Comparison of ENCODE assay signal across 9 cellular contexts in genomic region chr1:8348777-8349472, GRCh38. TPM values are rescaled to one million over a fixed set of nuclear protein-coding genes. Genes with fewer than 3 reads are reported as not detected.
DNase-seq lines count a peak whose midpoint lies in the region; ATAC-seq and TF ChIP-seq lines count a peak whose summit lies in the region.
"Had no signal": no experiment of that assay in that cellular context is flagged by ENCODE, and none has a peak within 500 bp of the region (broad histone marks: within the 10 kb centered on the region; RNA-seq: fewer than 3 reads in every experiment).

No MANE protein-coding gene starts in this region.

- H3K36me3 ChIP-seq in H7 (replicated peaks; ENCODE audit: control insufficient read depth, insufficient read depth, low read length), result peaks cover 2% of the 10 kb centered on the region; the same call in 1 of the 2 replicates

- ATAC-seq in stimulated activated naive CD8-positive, alpha-beta T cell treated with anti-CD3 and anti-CD28 coated beads, Interleukin-15, amount 100 ng/mL, for 72 hours, result peak; percentile 75
- ATAC-seq in HG03442 (IDR thresholded peaks at IDR 0.05; ENCODE audit: unreplicated experiment), result no peak

- H3K27ac Mint-ChIP-seq in nephron progenitor cell, result no peak overlapping the region
- H3K27ac Mint-ChIP-seq in stimulated activated naive CD8-positive, alpha-beta T cell treated with anti-CD3 and anti-CD28 coated beads, Interleukin-15, amount 100 ng/mL, for 72 hours, result peak overlapping the region in 1 of 2 donors; percentile 79

- H3K4me3 ChIP-seq in H7 (ENCODE audit: insufficient read depth, low read depth, low read length) (no peak overlapping the region), epithelial cell of esophagus (ENCODE audit: low read length) (no peak overlapping the region)
- H3K4me3 ChIP-seq: HAP-1 had no signal

- H3K9me3 Mint-ChIP-seq in nephron progenitor cell, result peaks cover 4% of the 10 kb centered on the region
- no peaks in the 10 kb centered on the region for H3K9me3 Mint-ChIP-seq in stimulated activated naive CD8-positive, alpha-beta T cell treated with anti-CD3 and anti-CD28 coated beads, Interleukin-15, amount 100 ng/mL, for 72 hours

- H3K4me1 Mint-ChIP-seq in nephron progenitor cell, result peaks cover 77% of the 10 kb centered on the region
- H3K4me1 Mint-ChIP-seq in stimulated activated naive CD8-positive, alpha-beta T cell treated with anti-CD3 and anti-CD28 coated beads, Interleukin-15, amount 100 ng/mL, for 72 hours, result peaks cover 6% of the 10 kb centered on the region

- peaks cover 9% of the 10 kb centered on the region for H3K27me3 Mint-ChIP-seq in nephron progenitor cell (ENCODE audit: low read depth, poor library complexity)
- peaks cover 11% of the 10 kb centered on the region for H3K27me3 Mint-ChIP-seq in stimulated activated naive CD8-positive, alpha-beta T cell treated with anti-CD3 and anti-CD28 coated beads, Interleukin-15, amount 100 ng/mL, for 72 hours

- H3K36me3 Mint-ChIP-seq in nephron progenitor cell (ENCODE audit: low read depth), result peaks cover 14% of the 10 kb centered on the region

- no peaks in the 10 kb centered on the region for H3K27me3 ChIP-seq in H7 (ENCODE audit: control insufficient read depth, insufficient read depth, low read length)

- H3K4me3 Mint-ChIP-seq in nephron progenitor cell, result no peak overlapping the region
- peak overlapping the region in 1 of 2 donors; percentile 2 for H3K4me3 Mint-ChIP-seq in stimulated activated naive CD8-positive, alpha-beta T cell treated with anti-CD3 and anti-CD28 coated beads, Interleukin-15, amount 100 ng/mL, for 72 hours

- peak; percentile 66 for DNase-seq in Ammon's horn (ENCODE audit: low spot score)
- peak; percentile 97 for DNase-seq in H7
- DNase-seq in NCI-H82 (lab: John Stamatoyannopoulos, UW), result peak; percentile 80
- peak; percentile 15 to 43 (median 43) for DNase-seq in activated CD8-positive, alpha-beta memory T cell treated with anti-CD3 and anti-CD28 coated beads for 48 hours (ENCODE audit: low read depth in 2 of 3, low spot score in 2 of 3)
- peak; percentile 58 for DNase-seq in epithelial cell of esophagus (ENCODE audit: low read depth)
- peak; percentile 81 for DNase-seq in nephron progenitor cell
- DNase-seq in stimulated activated naive CD8-positive, alpha-beta T cell treated with anti-CD3 and anti-CD28 coated beads, Interleukin-15, amount 100 ng/mL, for 72 hours, result peak; percentile 66 to 71

- TF ChIP-seq CTCF in epithelial cell of esophagus (IDR thresholded peaks at IDR 0.05; ENCODE audit: insufficient read depth, low read depth, low read length, missing control alignments) (peak; percentile 79), nephron progenitor cell (IDR thresholded peaks at IDR 0.05) (peak; percentile 82)

RNA-seq across cellular contexts. Expression of gene SLC45A1, which starts 31.0 kb away (rescaled TPM):
- 0.90 and 1.0 TPM in 2 replicates for total RNA-seq in H7 (2014; rRNA removed; shearing (Covaris generic))

Comparison
In these comparisons a context has a peak if more than half of its experiments do, and no peak if none do; other contexts are left out.
1. DNase-seq: peak in every context shown above with its lines; median percentile 97 in H7; 81 in nephron progenitor cell; 80 in NCI-H82; 68 in stimulated activated naive CD8-positive, alpha-beta T cell treated with anti-CD3 and anti-CD28 coated beads, Interleukin-15, amount 100 ng/mL, for 72 hours; 66 in Ammon's horn; 58 in epithelial cell of esophagus; 43 in activated CD8-positive, alpha-beta memory T cell treated with anti-CD3 and anti-CD28 coated beads for 48 hours.